Comparison of ENCODE assay signal across 1 cellular context in genomic region chr9:135971892-135972291, GRCh38.
TF ChIP-seq lines count a peak whose summit lies in the region.

No MANE protein-coding gene starts in this region.

TF ChIP-seq in HepG2, 621 proteins besides CTCF, POLR2A, EP300 and RAD21 (continued from another document and continues in another):
- TF ChIP-seq ZFP37 (CRISPR knock-in tag; IDR thresholded peaks at IDR 0.05; ENCODE audit: borderline replicate concordance) (peak; percentile 99), KMT2A (CRISPR knock-in tag; IDR thresholded peaks at IDR 0.05) (peak; percentile 71; the same call in 1 of the 2 replicates), ZNF253 (CRISPR knock-in tag; IDR thresholded peaks at IDR 0.05; ENCODE audit: borderline replicate concordance) (peak; percentile 99), PAF1 (CRISPR knock-in tag; IDR thresholded peaks at IDR 0.05) (no peak), ZNF460 (CRISPR knock-in tag; IDR thresholded peaks at IDR 0.05; ENCODE audit: borderline replicate concordance) (0 out of 2 replicates have a peak, but pooled peaks have one; percentile 21), RBM22 (optimal IDR thresholded peaks at IDR 0.05; ENCODE audit: low read length) (no peak), ARID2 (CRISPR knock-in tag; IDR thresholded peaks at IDR 0.05; ENCODE audit: borderline replicate concordance) (no peak), TRIM24 (CRISPR knock-in tag; IDR thresholded peaks at IDR 0.05) (no peak), SMARCE1 (IDR thresholded peaks at IDR 0.05; ENCODE audit: borderline replicate concordance) (no peak), ZEB1 (IDR thresholded peaks at IDR 0.05; ENCODE audit: insufficient replicate concordance, low read depth) (peak; percentile 100), TAF15 (IDR thresholded peaks at IDR 0.05; ENCODE audit: low read depth, low read length, poor library complexity, severe bottlenecking) (no peak), ZSCAN21 (CRISPR knock-in tag; IDR thresholded peaks at IDR 0.05; ENCODE audit: borderline replicate concordance) (peak; percentile 99), SNAPC5 (CRISPR knock-in tag; IDR thresholded peaks at IDR 0.05; ENCODE audit: borderline replicate concordance) (peak; percentile 97), ZFP36L2 (CRISPR knock-in tag; IDR thresholded peaks at IDR 0.05) (peak; percentile 99), NAIF1 (CRISPR knock-in tag; IDR thresholded peaks at IDR 0.05; ENCODE audit: borderline replicate concordance) (peak; percentile 82; the same call in 1 of the 2 replicates), FOSL2 (CRISPR knock-in tag; IDR thresholded peaks at IDR 0.05) (peak; percentile 85), ZNF629 (CRISPR knock-in tag; conservative IDR thresholded peaks at IDR 0.05) (peak; percentile 65), CREB1 (IDR thresholded peaks at IDR 0.05) (no peak), CREB1 (CRISPR knock-in tag; IDR thresholded peaks at IDR 0.05) (no peak), HNRNPL (IDR thresholded peaks at IDR 0.05; ENCODE audit: low read depth, low read length) (no peak), GABPB1 (CRISPR knock-in tag; IDR thresholded peaks at IDR 0.05) (peak; percentile 77), ZNF597 (CRISPR knock-in tag; IDR thresholded peaks at IDR 0.05) (no peak), TAF1 (CRISPR knock-in tag; IDR thresholded peaks at IDR 0.05) (peak; percentile 60), ZSCAN31 (CRISPR knock-in tag; IDR thresholded peaks at IDR 0.05; ENCODE audit: low read depth) (peak; percentile 99), PHF21A (CRISPR knock-in tag; IDR thresholded peaks at IDR 0.05) (no peak), FOXA3 (CRISPR knock-in tag; IDR thresholded peaks at IDR 0.05) (peak; percentile 84), ZNF570 (CRISPR knock-in tag; IDR thresholded peaks at IDR 0.05; ENCODE audit: borderline replicate concordance) (peak; percentile 97), SRSF4 (IDR thresholded peaks at IDR 0.05; ENCODE audit: low read depth, low read length, poor library complexity, severe bottlenecking) (no peak), ADNP (CRISPR knock-in tag; IDR thresholded peaks at IDR 0.05) (no peak), NFAT5 (CRISPR knock-in tag; IDR thresholded peaks at IDR 0.05) (peak; percentile 100), NCOA2 (CRISPR knock-in tag; IDR thresholded peaks at IDR 0.05) (peak; percentile 89), SNAPC2 (CRISPR knock-in tag; IDR thresholded peaks at IDR 0.05) (peak; percentile 96), HOXA7 (CRISPR knock-in tag; IDR thresholded peaks at IDR 0.05) (peak; percentile 94; the same call in 1 of the 2 replicates), ARNT (IDR thresholded peaks at IDR 0.05) (no peak), ZNF598 (CRISPR knock-in tag; IDR thresholded peaks at IDR 0.05; ENCODE audit: borderline replicate concordance) (peak; percentile 99), ZNF644 (CRISPR knock-in tag; IDR thresholded peaks at IDR 0.05; ENCODE audit: low read depth) (peak; percentile 67; the same call in 1 of the 2 replicates), ESRRA (CRISPR knock-in tag; IDR thresholded peaks at IDR 0.05; ENCODE audit: low read depth) (peak; percentile 91), ZNF382 (CRISPR knock-in tag; IDR thresholded peaks at IDR 0.05; ENCODE audit: borderline replicate concordance) (no peak), SETDB1 (CRISPR knock-in tag; IDR thresholded peaks at IDR 0.05; ENCODE audit: borderline replicate concordance) (no peak), SYNCRIP (IDR thresholded peaks at IDR 0.05; ENCODE audit: insufficient read depth, low read depth, low read length) (no peak), ZNF674 (CRISPR knock-in tag; IDR thresholded peaks at IDR 0.05; ENCODE audit: low read depth) (peak; percentile 99), ZNF572 (CRISPR knock-in tag; IDR thresholded peaks at IDR 0.05) (no peak), NRL (CRISPR knock-in tag; IDR thresholded peaks at IDR 0.05; ENCODE audit: borderline replicate concordance) (peak; percentile 93), FOXK1 (CRISPR knock-in tag; IDR thresholded peaks at IDR 0.05; ENCODE audit: borderline replicate concordance, low read depth) (peak; percentile 94; the same call in 1 of the 2 replicates), TARDBP (CRISPR knock-in tag; IDR thresholded peaks at IDR 0.05) (0 out of 2 replicates have a peak, but pooled peaks have one; percentile 47), TBL1XR1 (IDR thresholded peaks at IDR 0.05; ENCODE audit: borderline replicate concordance, low read length, partially characterized antibody) (no peak), ZNF580 (CRISPR knock-in tag; IDR thresholded peaks at IDR 0.05; ENCODE audit: borderline replicate concordance, low read depth) (peak; percentile 100), RARG (CRISPR knock-in tag; IDR thresholded peaks at IDR 0.05; ENCODE audit: low read depth) (peak; percentile 95; the same call in 1 of the 2 replicates)
- TF ChIP-seq, protein P1, sequence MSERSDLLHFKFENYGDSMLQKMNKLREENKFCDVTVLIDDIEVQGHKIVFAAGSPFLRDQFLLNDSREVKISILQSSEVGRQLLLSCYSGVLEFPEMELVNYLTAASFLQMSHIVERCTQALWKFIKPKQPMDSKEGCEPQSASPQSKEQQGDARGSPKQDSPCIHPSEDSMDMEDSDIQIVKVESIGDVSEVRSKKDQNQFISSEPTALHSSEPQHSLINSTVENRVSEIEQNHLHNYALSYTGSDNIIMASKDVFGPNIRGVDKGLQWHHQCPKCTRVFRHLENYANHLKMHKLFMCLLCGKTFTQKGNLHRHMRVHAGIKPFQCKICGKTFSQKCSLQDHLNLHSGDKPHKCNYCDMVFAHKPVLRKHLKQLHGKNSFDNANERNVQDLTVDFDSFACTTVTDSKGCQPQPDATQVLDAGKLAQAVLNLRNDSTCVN (CRISPR knock-in tag; IDR thresholded peaks at IDR 0.05; ENCODE audit: borderline replicate concordance) = peak; percentile 97
- TF ChIP-seq, protein P2, sequence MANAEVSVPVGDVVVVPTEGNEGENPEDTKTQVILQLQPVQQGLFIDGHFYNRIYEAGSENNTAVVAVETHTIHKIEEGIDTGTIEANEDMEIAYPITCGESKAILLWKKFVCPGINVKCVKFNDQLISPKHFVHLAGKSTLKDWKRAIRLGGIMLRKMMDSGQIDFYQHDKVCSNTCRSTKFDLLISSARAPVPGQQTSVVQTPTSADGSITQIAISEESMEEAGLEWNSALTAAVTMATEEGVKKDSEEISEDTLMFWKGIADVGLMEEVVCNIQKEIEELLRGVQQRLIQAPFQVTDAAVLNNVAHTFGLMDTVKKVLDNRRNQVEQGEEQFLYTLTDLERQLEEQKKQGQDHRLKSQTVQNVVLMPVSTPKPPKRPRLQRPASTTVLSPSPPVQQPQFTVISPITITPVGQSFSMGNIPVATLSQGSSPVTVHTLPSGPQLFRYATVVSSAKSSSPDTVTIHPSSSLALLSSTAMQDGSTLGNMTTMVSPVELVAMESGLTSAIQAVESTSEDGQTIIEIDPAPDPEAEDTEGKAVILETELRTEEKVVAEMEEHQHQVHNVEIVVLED (CRISPR knock-in tag; IDR thresholded peaks at IDR 0.05; ENCODE audit: borderline replicate concordance) = peak; percentile 71; the same call in 1 of the 2 replicates
- TF ChIP-seq, protein P3, sequence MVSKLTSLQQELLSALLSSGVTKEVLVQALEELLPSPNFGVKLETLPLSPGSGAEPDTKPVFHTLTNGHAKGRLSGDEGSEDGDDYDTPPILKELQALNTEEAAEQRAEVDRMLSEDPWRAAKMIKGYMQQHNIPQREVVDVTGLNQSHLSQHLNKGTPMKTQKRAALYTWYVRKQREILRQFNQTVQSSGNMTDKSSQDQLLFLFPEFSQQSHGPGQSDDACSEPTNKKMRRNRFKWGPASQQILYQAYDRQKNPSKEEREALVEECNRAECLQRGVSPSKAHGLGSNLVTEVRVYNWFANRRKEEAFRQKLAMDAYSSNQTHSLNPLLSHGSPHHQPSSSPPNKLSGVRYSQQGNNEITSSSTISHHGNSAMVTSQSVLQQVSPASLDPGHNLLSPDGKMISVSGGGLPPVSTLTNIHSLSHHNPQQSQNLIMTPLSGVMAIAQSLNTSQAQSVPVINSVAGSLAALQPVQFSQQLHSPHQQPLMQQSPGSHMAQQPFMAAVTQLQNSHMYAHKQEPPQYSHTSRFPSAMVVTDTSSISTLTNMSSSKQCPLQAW (CRISPR knock-in tag; IDR thresholded peaks at IDR 0.05) = peak; percentile 74; the same call in 1 of the 2 replicates
- TF ChIP-seq, protein P4, sequence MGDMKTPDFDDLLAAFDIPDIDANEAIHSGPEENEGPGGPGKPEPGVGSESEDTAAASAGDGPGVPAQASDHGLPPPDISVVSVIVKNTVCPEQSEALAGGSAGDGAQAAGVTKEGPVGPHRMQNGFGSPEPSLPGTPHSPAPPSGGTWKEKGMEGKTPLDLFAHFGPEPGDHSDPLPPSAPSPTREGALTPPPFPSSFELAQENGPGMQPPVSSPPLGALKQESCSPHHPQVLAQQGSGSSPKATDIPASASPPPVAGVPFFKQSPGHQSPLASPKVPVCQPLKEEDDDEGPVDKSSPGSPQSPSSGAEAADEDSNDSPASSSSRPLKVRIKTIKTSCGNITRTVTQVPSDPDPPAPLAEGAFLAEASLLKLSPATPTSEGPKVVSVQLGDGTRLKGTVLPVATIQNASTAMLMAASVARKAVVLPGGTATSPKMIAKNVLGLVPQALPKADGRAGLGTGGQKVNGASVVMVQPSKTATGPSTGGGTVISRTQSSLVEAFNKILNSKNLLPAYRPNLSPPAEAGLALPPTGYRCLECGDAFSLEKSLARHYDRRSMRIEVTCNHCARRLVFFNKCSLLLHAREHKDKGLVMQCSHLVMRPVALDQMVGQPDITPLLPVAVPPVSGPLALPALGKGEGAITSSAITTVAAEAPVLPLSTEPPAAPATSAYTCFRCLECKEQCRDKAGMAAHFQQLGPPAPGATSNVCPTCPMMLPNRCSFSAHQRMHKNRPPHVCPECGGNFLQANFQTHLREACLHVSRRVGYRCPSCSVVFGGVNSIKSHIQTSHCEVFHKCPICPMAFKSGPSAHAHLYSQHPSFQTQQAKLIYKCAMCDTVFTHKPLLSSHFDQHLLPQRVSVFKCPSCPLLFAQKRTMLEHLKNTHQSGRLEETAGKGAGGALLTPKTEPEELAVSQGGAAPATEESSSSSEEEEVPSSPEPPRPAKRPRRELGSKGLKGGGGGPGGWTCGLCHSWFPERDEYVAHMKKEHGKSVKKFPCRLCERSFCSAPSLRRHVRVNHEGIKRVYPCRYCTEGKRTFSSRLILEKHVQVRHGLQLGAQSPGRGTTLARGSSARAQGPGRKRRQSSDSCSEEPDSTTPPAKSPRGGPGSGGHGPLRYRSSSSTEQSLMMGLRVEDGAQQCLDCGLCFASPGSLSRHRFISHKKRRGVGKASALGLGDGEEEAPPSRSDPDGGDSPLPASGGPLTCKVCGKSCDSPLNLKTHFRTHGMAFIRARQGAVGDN (CRISPR knock-in tag; IDR thresholded peaks at IDR 0.05) = peak; percentile 80
